Comparison of ENCODE assay signal across 24 cellular contexts in genomic region chr2:204356128-204356527, GRCh38.
"Had no signal": no experiment of that assay in that cellular context is flagged by ENCODE, and none has a peak within 500 bp of the region (broad histone marks: within the 10 kb centered on the region; RNA-seq: fewer than 3 reads in every experiment).

No MANE protein-coding gene starts in this region.

- H3K9me3 Mint-ChIP-seq: effector memory CD8-positive, alpha-beta T cell; endodermal cell; mesothelial cell of epicardium had no signal

- H3K4me3 Mint-ChIP-seq: effector memory CD8-positive, alpha-beta T cell; endodermal cell; mesothelial cell of epicardium had no signal

- H3K36me3 Mint-ChIP-seq: mesothelial cell of epicardium had no signal

- DNase-seq: effector CD8-positive, alpha-beta T cell; effector memory CD8-positive, alpha-beta T cell; endodermal cell; erythroblast; esophagus squamous epithelium; foreskin fibroblast; foreskin melanocyte; heart right ventricle; hippocampal formation; left cardiac atrium; left lung; left ventricle myocardium superior; lower lobe of right lung; mesenchymal stem cell; mucosa of descending colon had no signal

- ATAC-seq: effector memory CD8-positive, alpha-beta T cell; esophagus mucosa; gastroesophageal sphincter; heart right ventricle; left cardiac atrium; left lung; left ventricle myocardium superior; lower lobe of right lung; mucosa of descending colon had no signal

- H3K9me3 ChIP-seq: esophagus squamous epithelium, gastroesophageal sphincter, heart right ventricle, left lung, lower lobe of right lung, mucosa of descending colon had no signal

- FAIRE-seq: colon, endometrium, islet of Langerhans, keratinocyte had no signal

- H3K27me3 ChIP-seq: esophagus squamous epithelium, gastroesophageal sphincter, left lung had no signal

- H3K27ac Mint-ChIP-seq: effector memory CD8-positive, alpha-beta T cell; endodermal cell had no signal

- H3K36me3 ChIP-seq: esophagus squamous epithelium, gastroesophageal sphincter, heart right ventricle, left lung, lower lobe of right lung had no signal

- H3K4me3 ChIP-seq: coronary artery, esophagus squamous epithelium, gastroesophageal sphincter, heart right ventricle, left lung, lower lobe of right lung, mucosa of descending colon had no signal

- H3K27ac ChIP-seq: coronary artery, epithelial cell of prostate, esophagus squamous epithelium, gastroesophageal sphincter, heart right ventricle, left lung, lower lobe of right lung had no signal

- H3K4me1 ChIP-seq: esophagus squamous epithelium, gastroesophageal sphincter, left lung, lower lobe of right lung had no signal
